ENCODE assay signal across 1 cellular context in genomic region chr11:72989727-72990126, GRCh38.
TF ChIP-seq lines count a peak whose summit lies in the region.

No MANE protein-coding gene starts in this region.

TF ChIP-seq in WTC11, 78 proteins besides CTCF, POLR2A, EP300 and RAD21 (continued from another document):
- TF ChIP-seq PRDM15 (CRISPR knock-in tag; IDR thresholded peaks at IDR 0.05) (no peak), ZMAT4 (CRISPR knock-in tag; IDR thresholded peaks at IDR 0.05) (no peak)
